ENCODE assay signal across 9 cellular contexts in the genomic region with DNA sequence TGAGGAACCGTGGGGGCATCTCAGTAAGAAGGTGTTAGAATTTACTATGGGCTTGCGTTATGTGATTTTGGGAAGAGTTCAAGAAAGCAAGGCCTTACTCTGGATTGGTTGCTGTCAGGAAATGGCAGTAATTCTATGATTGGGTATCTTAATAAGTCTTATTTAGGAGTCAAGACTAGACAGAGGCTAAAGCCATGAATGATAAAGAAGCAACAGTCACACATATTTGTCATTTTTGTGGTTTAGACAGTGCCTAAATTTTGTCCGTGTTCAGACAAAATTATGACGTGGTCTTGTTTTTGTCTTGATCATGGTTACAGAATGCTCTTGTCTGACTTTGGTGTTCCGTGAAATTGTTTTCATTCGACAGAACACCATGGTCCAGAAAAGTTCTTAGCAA. TPM values are rescaled to one million over a fixed set of nuclear protein-coding genes. Genes with fewer than 3 reads are reported as not detected.
DNase-seq lines count a peak whose midpoint lies in the region; ATAC-seq and TF ChIP-seq lines count a peak whose summit lies in the region.
"Had no signal": no experiment of that assay in that cellular context is flagged by ENCODE, and none has a peak within 500 bp of the region (broad histone marks: within the 10 kb centered on the region; RNA-seq: fewer than 3 reads in every experiment).

No MANE protein-coding gene starts in this region.

- peak overlapping the region in 1 of 4 donors; percentile 84 for H3K27ac ChIP-seq in body of pancreas
- H3K27ac ChIP-seq: HL-60 had no signal

- no peak for TF ChIP-seq POLR2A in body of pancreas (IDR thresholded peaks at IDR 0.05)

- H3K36me3 Mint-ChIP-seq in chondrocyte (ENCODE audit: low read depth) (no peaks in the 10 kb centered on the region), naive B cell (no peaks in the 10 kb centered on the region)

- intact Hi-C loops in body of pancreas (cut with DNase I) = no loop called here

- H3K4me3 ChIP-seq in AG09309 (ENCODE audit: control insufficient read depth, low read depth, low read length) (no peak overlapping the region), body of pancreas (no peak overlapping the region)
- peak overlapping the region; percentile 80 for H3K4me3 ChIP-seq in Jurkat, Clone E6-1 (ENCODE audit: low read length)

- H3K9me3 ChIP-seq in body of pancreas = no peaks in the 10 kb centered on the region

- DNase-seq in AG09309 (ENCODE audit: low read depth) (peak; percentile 64), chondrocyte (ENCODE audit: low spot score) (no peak), naive B cell (no peak), body of pancreas (no peak), D341Med (ENCODE audit: low spot score) (no peak), HPDE6-E6E7 (ENCODE audit: extremely low spot score) (no peak)
- no peak for DNase-seq in Jurkat, Clone E6-1 (ENCODE audit: low read depth, low spot score)

- ATAC-seq in naive B cell (ENCODE audit: low read depth in 2 of 2) = no peak
- no peak for ATAC-seq in GM21360 (IDR thresholded peaks at IDR 0.05; ENCODE audit: unreplicated experiment)
- ATAC-seq in body of pancreas = no peak

- H3K27me3 ChIP-seq in body of pancreas = no peaks in the 10 kb centered on the region

- H3K27ac Mint-ChIP-seq in chondrocyte (ENCODE audit: unreplicated experiment) (peak overlapping the region; percentile 99), naive B cell (peak overlapping the region in 4 of 6 donors; percentile 73 to 99 (median 92))

- H3K4me3 Mint-ChIP-seq in chondrocyte (ENCODE audit: unreplicated experiment) (peak overlapping the region; percentile 88), naive B cell (peak overlapping the region; percentile 91 to 98 (median 94))

- H3K36me3 ChIP-seq in body of pancreas (replicated peaks in 1 of 2; ENCODE audit: insufficient read depth in 1 of 2, low read depth in 2 of 2) = no peaks in the 10 kb centered on the region

- H3K9me3 Mint-ChIP-seq in chondrocyte (ENCODE audit: low read depth) (no peaks in the 10 kb centered on the region), naive B cell (no peaks in the 10 kb centered on the region)

- peaks cover 18% of the 10 kb centered on the region for H3K4me1 ChIP-seq in body of pancreas

- TF ChIP-seq CTCF in AG09309 (IDR thresholded peaks at IDR 0.05; ENCODE audit: control insufficient read depth, insufficient read depth, low read depth, low read length, missing control alignments) = no peak
- TF ChIP-seq CTCF in chondrocyte (IDR thresholded peaks at IDR 0.05) = no peak
- no peak for TF ChIP-seq CTCF in body of pancreas (IDR thresholded peaks at IDR 0.05)

- peaks cover 44% of the 10 kb centered on the region for H3K4me1 Mint-ChIP-seq in chondrocyte (ENCODE audit: low read depth)
- H3K4me1 Mint-ChIP-seq in naive B cell = peaks cover 23 to 37% (median 25%) of the 10 kb centered on the region in 3 donors

- WGBS in body of pancreas, 2 donors = 86 to 89% methylated on average over 6 of the region's 6 CpGs

- H3K27me3 Mint-ChIP-seq in chondrocyte (ENCODE audit: low read depth) (no peaks in the 10 kb centered on the region), naive B cell (peaks cover 0 to 9% (median 0%) of the 10 kb centered on the region in 3 donors)

RNA-seq across cellular contexts. Expression of a gene that starts 0.9 kb away (rescaled TPM):
- polyA plus RNA-seq in Jurkat, Clone E6-1 (2012; ENCODE audit: insufficient read depth, insufficient read length) = 9.1 TPM
- total RNA-seq in chondrocyte = 14.0 to 32.5 TPM (median 14.7 TPM) in 3 replicates
- 10 to 100 TPM; 31.4 to 44.5 (median 32.5) TPM for polyA plus RNA-seq in naive B cell (ENCODE audit: low read depth in 6 of 6)
- total RNA-seq in body of pancreas = 10 to 100 TPM in 1 of 2 donors, 1 to 10 TPM in 1; 6.6 to 11.7 TPM
